Comparison of ENCODE assay signal across 18 cellular contexts in genomic region chr11:119903389-119903788, GRCh38.
A peak's percentile ranks its signal among the peaks of the same experiment; 100 is the strongest.
DNase-seq lines count a peak whose midpoint lies in the region; ATAC-seq and TF ChIP-seq lines count a peak whose summit lies in the region.
"Had no signal": no experiment of that assay in that cellular context is flagged by ENCODE, and none has a peak within 500 bp of the region (broad histone marks: within the 10 kb centered on the region; RNA-seq: fewer than 3 reads in every experiment).

No MANE protein-coding gene starts in this region.

- CTCF ChIA-PET in PC-3 (lab: Charles Lee): no interaction called here

- H3K27me3 ChIP-seq in esophagus (ENCODE audit: control insufficient read depth in 1 of 2, insufficient read depth in 2 of 2, low read length in 2 of 2) (no peaks in the 10 kb centered on the region), right lobe of liver (no peaks in the 10 kb centered on the region), PC-3 (ENCODE audit: low read length) (peaks cover 94% of the 10 kb centered on the region), BE2C (no peaks in the 10 kb centered on the region), vagina (no peaks in the 10 kb centered on the region)

- WGBS in esophagus, 2 donors: 43 to 49% methylated on average over 5 of the region's 5 CpGs
- 38% methylated on average over 4 of the region's 5 CpGs for WGBS in right lobe of liver (ENCODE audit: insufficient coverage, low coverage, low lambda C conversion rate, missing lambda C conversion rate)

- H3K36me3 ChIP-seq in esophagus (ENCODE audit: control insufficient read depth in 2 of 2, insufficient read depth in 2 of 2, low read length in 1 of 2) (no peaks in the 10 kb centered on the region), right lobe of liver (no peaks in the 10 kb centered on the region), PC-3 (ENCODE audit: low read depth, low read length) (no peaks in the 10 kb centered on the region), BE2C (no peaks in the 10 kb centered on the region), vagina (no peaks in the 10 kb centered on the region)
- H3K36me3 ChIP-seq: MG63 had no signal

- H3K79me2 ChIP-seq in PC-3 (ENCODE audit: low read length): no peaks in the 10 kb centered on the region

- no peaks in the 10 kb centered on the region for H3K9me3 ChIP-seq in esophagus (ENCODE audit: control insufficient read depth in 2 of 2, insufficient read depth in 1 of 2, low read depth in 1 of 2, low read length in 1 of 2)
- H3K9me3 ChIP-seq in right lobe of liver: no peaks in the 10 kb centered on the region
- H3K9me3 ChIP-seq in PC-3 (ENCODE audit: low read length): no peaks in the 10 kb centered on the region
- H3K9me3 ChIP-seq in BE2C: no peaks in the 10 kb centered on the region
- no peaks in the 10 kb centered on the region for H3K9me3 ChIP-seq in vagina
- H3K9me3 ChIP-seq: MG63 had no signal

- POLR2A ChIA-PET in PC-3 (lab: Charles Lee; ENCODE audit: unreplicated experiment): no interaction called here

- H3K4me3 ChIP-seq in esophagus (ENCODE audit: low read depth in 1 of 2, low read length in 2 of 2) (no peak overlapping the region), right lobe of liver (no peak overlapping the region), PC-3 (ENCODE audit: low read length) (no peak overlapping the region), BE2C (ENCODE audit: low read depth, low read length) (no peak overlapping the region), vagina (no peak overlapping the region)
- H3K4me3 ChIP-seq: MG63, SK-N-MC had no signal

- no peaks in the 10 kb centered on the region for H3F3A ChIP-seq in PC-3 (ENCODE audit: low read length, unreplicated experiment)

- intact Hi-C loops in right lobe of liver (cut with DNase I) (no loop called here), PC-3 (cut with micrococcal nuclease) (no loop called here), vagina (cut with DNase I) (no loop called here)

- TF ChIP-seq CTCF in right lobe of liver (IDR thresholded peaks at IDR 0.05) (no peak), PC-3 (conservative IDR thresholded peaks at IDR 0.05; ENCODE audit: low read depth, low read length) (no peak), BE2C (IDR thresholded peaks at IDR 0.05; ENCODE audit: low read depth, low read length) (no peak), vagina (IDR thresholded peaks at IDR 0.05) (no peak)

- BruUV-seq in PC-3 (replicated peaks; lab: Mats Ljungman, UMichigan): no TSS peak

- no peaks in the 10 kb centered on the region for H3K9me2 ChIP-seq in PC-3 (replicated peaks; ENCODE audit: low read length)

- no peak overlapping the region for H2AFZ ChIP-seq in PC-3 (ENCODE audit: low read length)

- peaks cover 6 to 22% of the 10 kb centered on the region in 2 donors for H3K4me1 ChIP-seq in esophagus (ENCODE audit: control insufficient read depth in 2 of 2, insufficient read depth in 2 of 2, low read length in 1 of 2)
- H3K4me1 ChIP-seq in right lobe of liver: peaks cover 2 to 43% (median 23%) of the 10 kb centered on the region in 4 donors
- H3K4me1 ChIP-seq in PC-3 (ENCODE audit: insufficient read depth, low read length): no peaks in the 10 kb centered on the region
- peaks cover 23% of the 10 kb centered on the region for H3K4me1 ChIP-seq in BE2C
- no peaks in the 10 kb centered on the region for H3K4me1 ChIP-seq in vagina

- DNase-seq in NCI-H526 treated with DMSO at 0.1 percent for 48 hours (lab: John Stamatoyannopoulos, UW) (peak; percentile 14), right lobe of liver (no peak), PC-3 (no peak), BE2C (no peak), vagina (ENCODE audit: extremely low spot score in 2 of 2) (no peak), NCI-H1048 (lab: John Stamatoyannopoulos, UW) (no peak)
- DNase-seq: CD8-positive, alpha-beta memory T cell; DMS79; H7; MG63; NCI-H1417 treated with DMSO at 0.1 percent for 48 hours; NCI-H187; SHP77 treated with DMSO at 0.1 percent for 48 hours; SW 1271 had no signal

- H4K20me1 ChIP-seq in PC-3 (ENCODE audit: low read length): no peaks in the 10 kb centered on the region

- H3K27ac ChIP-seq in esophagus (ENCODE audit: low read depth in 2 of 2, low read length in 1 of 2): peak overlapping the region; percentile 36 to 66
- H3K27ac ChIP-seq in right lobe of liver: no peak overlapping the region
- H3K27ac ChIP-seq in PC-3 (ENCODE audit: low read length): no peak overlapping the region
- H3K27ac ChIP-seq in vagina: no peak overlapping the region
- H3K27ac ChIP-seq: C4-2B, RWPE1, SK-N-MC had no signal

- ATAC-seq in right lobe of liver (peak in 3 of 4 donors; percentile 47 to 56 (median 52)), PC-3 (no peak)

- TF ChIP-seq POLR2A in right lobe of liver (IDR thresholded peaks at IDR 0.05) (no peak), vagina (IDR thresholded peaks at IDR 0.05) (no peak)

- no peak overlapping the region for H3K9ac ChIP-seq in PC-3 (ENCODE audit: low read length)

- H3K4me2 ChIP-seq in PC-3 (ENCODE audit: low read length): no peak overlapping the region

Comparison
In these comparisons a context has a peak if more than half of its experiments do, and no peak if none do; other contexts are left out.
1. H3K27ac ChIP-seq: peak in esophagus (2 of 2); none in right lobe of liver (0 of 3), PC-3 (single experiment) and vagina (single experiment).